In the genomic region with DNA sequence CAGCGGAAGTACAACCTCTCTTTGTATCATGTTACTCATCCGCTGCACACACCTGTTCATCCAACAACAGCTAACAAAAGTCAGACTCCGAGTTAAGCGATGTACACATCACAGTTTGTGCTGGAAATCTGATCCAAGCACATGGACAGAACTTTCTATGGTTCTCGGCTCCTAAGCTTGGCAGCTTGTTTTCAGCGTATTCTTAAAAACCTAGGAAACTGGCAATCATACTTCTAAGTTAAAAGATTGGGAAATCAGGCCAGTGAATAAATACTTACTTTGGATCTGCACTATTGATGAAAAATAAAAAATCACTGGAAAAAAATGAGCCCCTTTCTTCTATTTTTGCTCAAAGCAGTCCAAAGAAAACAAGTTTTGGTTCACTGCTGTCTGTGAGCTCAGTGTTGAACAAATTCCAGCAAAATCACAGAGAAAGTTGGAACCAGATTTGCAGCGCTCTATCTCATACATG, we compare ENCODE assay signal across 12 cellular contexts.
A peak's percentile ranks its signal among the peaks of the same experiment; 100 is the strongest.
DNase-seq lines count a peak whose midpoint lies in the region; ATAC-seq, FAIRE-seq and TF ChIP-seq lines count a peak whose summit lies in the region.
"Had no signal": no experiment of that assay in that cellular context is flagged by ENCODE, and none has a peak within 500 bp of the region (broad histone marks: within the 10 kb centered on the region; RNA-seq: fewer than 3 reads in every experiment).

No MANE protein-coding gene starts in this region.

- no peak for ATAC-seq in HG02642 (IDR thresholded peaks at IDR 0.05; ENCODE audit: poor library complexity, unreplicated experiment)

- no peak for FAIRE-seq in HTR-8/SVneo (lab: Jason Lieb, UNC)

- DNase-seq in DMS 273 (lab: John Stamatoyannopoulos, UW; ENCODE audit: unreplicated experiment) (peak; percentile 75), NCI-H748 treated with DMSO at 0.1 percent for 48 hours (lab: John Stamatoyannopoulos, UW) (peak; percentile 24), fibroblast of pulmonary artery (ENCODE audit: low read depth) (peak; percentile 46), osteocyte (ENCODE audit: extremely low spot score, unreplicated experiment) (no peak), HTR-8/SVneo (ENCODE audit: insufficient read length, low spot score) (no peak)
- DNase-seq in activated effector memory CD4-positive, alpha-beta T cell treated with anti-CD3 and anti-CD28 coated beads, Interleukin-2, amount 50 U/mL, for 16 hours = no peak
- no peak for DNase-seq in activated T-cell treated with anti-CD3 and anti-CD28 coated beads, Interleukin-2, amount 50 U/mL, for 24 hours
- DNase-seq: erythroblast, right lobe of liver had no signal

- H3K4me1 Mint-ChIP-seq in osteocyte (ENCODE audit: unreplicated experiment) = peaks cover 51% of the 10 kb centered on the region
- H3K4me1 Mint-ChIP-seq in activated T-cell treated with anti-CD3 and anti-CD28 coated beads, Interleukin-2, amount 50 U/mL, for 24 hours (ENCODE audit: low read depth) = no peaks in the 10 kb centered on the region
- H3K4me1 Mint-ChIP-seq: B cell had no signal

- no peaks in the 10 kb centered on the region for H3K9me3 Mint-ChIP-seq in osteocyte (ENCODE audit: unreplicated experiment)
- no peaks in the 10 kb centered on the region for H3K9me3 Mint-ChIP-seq in activated T-cell treated with anti-CD3 and anti-CD28 coated beads, Interleukin-2, amount 50 U/mL, for 24 hours

- no peaks in the 10 kb centered on the region for H3K36me3 Mint-ChIP-seq in osteocyte (ENCODE audit: unreplicated experiment)
- no peaks in the 10 kb centered on the region for H3K36me3 Mint-ChIP-seq in activated T-cell treated with anti-CD3 and anti-CD28 coated beads, Interleukin-2, amount 50 U/mL, for 24 hours (ENCODE audit: low read depth)

- H3K4me3 ChIP-seq in fibroblast of pulmonary artery (replicated peaks; ENCODE audit: low read depth, low read length) = no peak overlapping the region
- H3K4me3 ChIP-seq: lung, right lobe of liver had no signal

- H3K27me3 Mint-ChIP-seq in osteocyte (ENCODE audit: unreplicated experiment) = no peaks in the 10 kb centered on the region
- peaks cover 50% of the 10 kb centered on the region for H3K27me3 Mint-ChIP-seq in activated T-cell treated with anti-CD3 and anti-CD28 coated beads, Interleukin-2, amount 50 U/mL, for 24 hours

- no peak for TF ChIP-seq CTCF in fibroblast of pulmonary artery (IDR thresholded peaks at IDR 0.05; ENCODE audit: low read length, missing control alignments)
- no peak for TF ChIP-seq CTCF in osteocyte (IDR thresholded peaks at IDR 0.05)

- H3K27ac Mint-ChIP-seq in osteocyte (ENCODE audit: unreplicated experiment) = peak overlapping the region; percentile 32
- H3K27ac Mint-ChIP-seq in activated T-cell treated with anti-CD3 and anti-CD28 coated beads, Interleukin-2, amount 50 U/mL, for 24 hours = no peak overlapping the region
- H3K27ac Mint-ChIP-seq: B cell had no signal

- no peak overlapping the region for H3K4me3 Mint-ChIP-seq in osteocyte (ENCODE audit: unreplicated experiment)
- H3K4me3 Mint-ChIP-seq in activated T-cell treated with anti-CD3 and anti-CD28 coated beads, Interleukin-2, amount 50 U/mL, for 24 hours = no peak overlapping the region
- H3K4me3 Mint-ChIP-seq: B cell had no signal

Comparison
In these comparisons a context has a peak if more than half of its experiments do, and no peak if none do; other contexts are left out.
1. DNase-seq: peak in DMS 273 (single experiment), NCI-H748 treated with DMSO at 0.1 percent for 48 hours (single experiment) and fibroblast of pulmonary artery (single experiment); none in osteocyte (single experiment), activated effector memory CD4-positive, alpha-beta T cell treated with anti-CD3 and anti-CD28 coated beads, Interleukin-2, amount 50 U/mL, for 16 hours (single experiment), activated T-cell treated with anti-CD3 and anti-CD28 coated beads, Interleukin-2, amount 50 U/mL, for 24 hours (single experiment) and HTR-8/SVneo (single experiment).